20 cellular contexts compared by ENCODE assay signal in genomic region chr9:86602715-86603114, GRCh38.
A peak's percentile ranks its signal among the peaks of the same experiment; 100 is the strongest.
DNase-seq lines count a peak whose midpoint lies in the region; ATAC-seq, FAIRE-seq and TF ChIP-seq lines count a peak whose summit lies in the region.
"Had no signal": no experiment of that assay in that cellular context is flagged by ENCODE, and none has a peak within 500 bp of the region (broad histone marks: within the 10 kb centered on the region; RNA-seq: fewer than 3 reads in every experiment).

No MANE protein-coding gene starts in this region.

- no peak overlapping the region for H3K4me2 ChIP-seq in HepG2 (ENCODE audit: low read depth, low read length)
- no peak overlapping the region for H3K4me2 ChIP-seq in H1 (ENCODE audit: insufficient read depth in 1 of 2, low read depth in 2 of 2, low read length in 2 of 2)
- peak overlapping the region; percentile 72 for H3K4me2 ChIP-seq in neural progenitor cell
- H3K4me2 ChIP-seq: BLaER1 treated with 17β-estradiol and CSF1 and Interleukin-3, amounts not matched to agents 10 nM and 100 nM had no signal

- H3K9ac ChIP-seq in HepG2 (ENCODE audit: insufficient read depth, low read depth, low read length) (no peak overlapping the region), H1 (replicated peaks in 1 of 4; ENCODE audit: extremely low read depth in 1 of 4, low read depth in 3 of 4, low read length in 3 of 4) (no peak overlapping the region), neural progenitor cell (no peak overlapping the region)
- H3K9ac ChIP-seq: BLaER1 treated with 17β-estradiol and CSF1 and Interleukin-3, amounts not matched to agents 10 nM and 100 nM had no signal

- no peak overlapping the region for H3K56ac ChIP-seq in H1 (replicated peaks; ENCODE audit: insufficient read length, low read depth, low read length)

- H3K18ac ChIP-seq in H1 (ENCODE audit: extremely low read depth, low read length) = no peak overlapping the region

- no peak overlapping the region for H4K91ac ChIP-seq in H1 (replicated peaks; ENCODE audit: insufficient read length, low read length)

- no peaks in the 10 kb centered on the region for H3K79me2 ChIP-seq in HepG2 (ENCODE audit: insufficient read depth, low read length)
- no peaks in the 10 kb centered on the region for H3K79me2 ChIP-seq in H1 (ENCODE audit: control insufficient read depth in 1 of 2, insufficient read depth in 2 of 2, low read length in 2 of 2)
- no peaks in the 10 kb centered on the region for H3K79me2 ChIP-seq in neural progenitor cell (ENCODE audit: low read depth)

- no peak for TF ChIP-seq EP300 in HepG2 (IDR thresholded peaks at IDR 0.05; ENCODE audit: low read depth in 2 of 2, low read length in 2 of 2)
- TF ChIP-seq EP300 in HepG2 (CRISPR knock-in tag; IDR thresholded peaks at IDR 0.05; ENCODE audit: borderline replicate concordance) = no peak
- no peak for TF ChIP-seq EP300 in H1 (IDR thresholded peaks at IDR 0.05; ENCODE audit: borderline replicate concordance in 1 of 2, low read depth in 2 of 2, low read length in 2 of 2)

- no peak overlapping the region for H4K5ac ChIP-seq in H1 (ENCODE audit: insufficient read length, low read depth, low read length)

- H3K79me1 ChIP-seq in H1 (ENCODE audit: low read depth, low read length) = no peaks in the 10 kb centered on the region

- no TSS peak for BruUV-seq in HepG2 (replicated peaks; lab: Mats Ljungman, UMichigan)

- in situ Hi-C loops in HepG2 (cut with HindIII; ENCODE audit: extremely low pct_ligation_motif_present, low pct_unique_long_range_greater_than_20kb) = no loop called here

- H3K27ac ChIP-seq in HepG2 (ENCODE audit: extremely low read length, insufficient read depth, low read length) (no peak overlapping the region), right lobe of liver (no peak overlapping the region), H1 (ENCODE audit: low read depth, low read length) (no peak overlapping the region), neural progenitor cell (no peak overlapping the region)
- H3K27ac ChIP-seq: 22Rv1; BLaER1 treated with 17β-estradiol and CSF1 and Interleukin-3, amounts not matched to agents 10 nM and 100 nM had no signal

- H3K36me3 Mint-ChIP-seq in neural progenitor cell = no peaks in the 10 kb centered on the region
- H3K36me3 Mint-ChIP-seq: CD8-positive, alpha-beta memory T cell had no signal

- H4K20me1 ChIP-seq in HepG2 (ENCODE audit: insufficient read depth, low read length) (no peaks in the 10 kb centered on the region), H1 (replicated peaks in 1 of 2; ENCODE audit: control insufficient read depth in 1 of 2, insufficient read depth in 2 of 2, low read length in 2 of 2) (no peaks in the 10 kb centered on the region), neural progenitor cell (ENCODE audit: low read depth) (no peaks in the 10 kb centered on the region)
- H4K20me1 ChIP-seq: BLaER1 treated with 17β-estradiol and CSF1 and Interleukin-3, amounts not matched to agents 10 nM and 100 nM had no signal

- ATAC-seq in HepG2 = no peak
- no peak for ATAC-seq in right lobe of liver
- no peak for ATAC-seq in HG02610 (IDR thresholded peaks at IDR 0.05; ENCODE audit: unreplicated experiment)
- no peak for ATAC-seq in HG02870 (IDR thresholded peaks at IDR 0.05; ENCODE audit: unreplicated experiment)

- H2BK120ac ChIP-seq in H1 (replicated peaks; ENCODE audit: low read depth, low read length) = no peak overlapping the region

- no peak overlapping the region for H3K4me3 Mint-ChIP-seq in neural progenitor cell
- H3K4me3 Mint-ChIP-seq: CD8-positive, alpha-beta memory T cell had no signal

- no peak overlapping the region for H4K8ac ChIP-seq in H1 (ENCODE audit: extremely low read depth, insufficient read depth, low read length)

- TF ChIP-seq POLR2A in HepG2 (IDR thresholded peaks at IDR 0.05; ENCODE audit: insufficient read depth in 1 of 2, low read depth in 2 of 2, low read length in 2 of 2) (no peak), right lobe of liver (IDR thresholded peaks at IDR 0.05) (no peak), H1 (IDR thresholded peaks at IDR 0.05; ENCODE audit: control extremely low read depth in 1 of 2, low read depth in 2 of 2, low read length in 2 of 2) (no peak)

- CTCF ChIA-PET in HepG2 (lab: Yijun Ruan, JAX; ENCODE audit: low intra/inter-chr PET ratio, low total read pairs) (no interaction called here), H1 (lab: Charles Lee; ENCODE audit: partially characterized antibody) (interaction anchor here (1.5 to 2.7 kb wide), 3 partner anchors 9 to 25 kb away, joined by 3 to 7 read pairs (median 4); no protein-coding TSS in a partner anchor)

- no peak overlapping the region for H3K4ac ChIP-seq in H1 (replicated peaks; ENCODE audit: insufficient read length, low read depth, low read length)

- H3K36me3 ChIP-seq in HepG2 (replicated peaks in 1 of 2; ENCODE audit: control insufficient read depth in 1 of 2, insufficient read depth in 2 of 2, low read length in 2 of 2) (no peaks in the 10 kb centered on the region), right lobe of liver (no peaks in the 10 kb centered on the region), H1 (ENCODE audit: control insufficient read depth in 2 of 4, insufficient read depth in 4 of 4, low read length in 3 of 4) (no peaks in the 10 kb centered on the region), neural progenitor cell (no peaks in the 10 kb centered on the region)
- H3K36me3 ChIP-seq: BLaER1 treated with 17β-estradiol and CSF1 and Interleukin-3, amounts not matched to agents 10 nM and 100 nM had no signal

- TF ChIP-seq RAD21 in HepG2 (CRISPR knock-in tag; IDR thresholded peaks at IDR 0.05) = no peak
- no peak for TF ChIP-seq RAD21 in H1 (IDR thresholded peaks at IDR 0.05 in 1 of 2, conservative IDR thresholded peaks at IDR 0.05 in 1 of 2; ENCODE audit: low read depth in 2 of 2, low read length in 2 of 2)

- intact Hi-C loops in HepG2 (cut with micrococcal nuclease; ENCODE audit: unreplicated experiment) (no loop called here), right lobe of liver (cut with DNase I) (no loop called here)

- no peaks in the 10 kb centered on the region for H3K27me3 Mint-ChIP-seq in neural progenitor cell (ENCODE audit: insufficient read depth, low read depth)

- H3K23me2 ChIP-seq in H1 (ENCODE audit: low read depth, low read length) = no peaks in the 10 kb centered on the region

- DNase-seq in HepG2 (ENCODE audit: low spot score) (no peak), right lobe of liver (no peak), H1 (ENCODE audit: low read depth in 1 of 2, low spot score in 2 of 2) (no peak), neural progenitor cell (ENCODE audit: low spot score) (no peak), DMS153 treated with DMSO at 0.1 percent for 48 hours (lab: John Stamatoyannopoulos, UW; ENCODE audit: unreplicated experiment) (no peak), mesenteric fat pad (ENCODE audit: low spot score) (no peak)
- DNase-seq: CD8-positive, alpha-beta memory T cell; DND-41; GF-D8; H7; NCI-H1105 treated with DMSO at 0.1 percent for 48 hours; NCI-H187; NCI-H69; SIG-M5 had no signal

- H2AK5ac ChIP-seq in H1 (ENCODE audit: low read depth, low read length) = no peak overlapping the region

- H3K4me1 Mint-ChIP-seq in neural progenitor cell = peaks cover 43% of the 10 kb centered on the region
- H3K4me1 Mint-ChIP-seq: CD8-positive, alpha-beta memory T cell had no signal

- no peak overlapping the region for H2BK20ac ChIP-seq in H1 (ENCODE audit: low read length)

- no peak for TF ChIP-seq CTCF in HepG2 (CRISPR knock-in tag; IDR thresholded peaks at IDR 0.05)
- TF ChIP-seq CTCF in right lobe of liver (IDR thresholded peaks at IDR 0.05) = no peak
- TF ChIP-seq CTCF in H1 (IDR thresholded peaks at IDR 0.05; ENCODE audit: control extremely low read depth in 1 of 3, insufficient read depth in 1 of 3, low read depth in 1 of 3, low read length in 3 of 3) = no peak
- no peak for TF ChIP-seq CTCF in neural progenitor cell (IDR thresholded peaks at IDR 0.05)

- no peaks in the 10 kb centered on the region for H3K9me3 ChIP-seq in HepG2 (ENCODE audit: low read length)
- no peaks in the 10 kb centered on the region for H3K9me3 ChIP-seq in right lobe of liver
- H3K9me3 ChIP-seq in H1 (ENCODE audit: insufficient read depth in 2 of 2, low read depth in 1 of 2, low read length in 1 of 2) = no peaks in the 10 kb centered on the region
- no peaks in the 10 kb centered on the region for H3K9me3 ChIP-seq in neural progenitor cell (ENCODE audit: low read depth)
- H3K9me3 ChIP-seq: BLaER1 treated with 17β-estradiol and CSF1 and Interleukin-3, amounts not matched to agents 10 nM and 100 nM had no signal

- H3K4me1 ChIP-seq in HepG2 (ENCODE audit: insufficient read depth, low read length) (no peaks in the 10 kb centered on the region), right lobe of liver (no peaks in the 10 kb centered on the region), H1 (replicated peaks in 1 of 4; ENCODE audit: control insufficient read depth in 3 of 4, insufficient read depth in 4 of 4, low read length in 3 of 4) (peaks cover 0 to 3% (median 2%) of the 10 kb centered on the region in 4 experiments; a peak in 4 of 7 replicates), neural progenitor cell (peaks cover 69% of the 10 kb centered on the region)

- peaks cover 42% of the 10 kb centered on the region for H3F3A ChIP-seq in neural progenitor cell (ENCODE audit: low read depth)

- H3K23ac ChIP-seq in H1 (ENCODE audit: insufficient read length) = no peak overlapping the region

- no peaks in the 10 kb centered on the region for H3K9me3 Mint-ChIP-seq in neural progenitor cell

- no peak overlapping the region for H3K14ac ChIP-seq in H1 (ENCODE audit: insufficient read length)

- no peak overlapping the region for H2AFZ ChIP-seq in HepG2 (ENCODE audit: low read length)
- no peak overlapping the region for H2AFZ ChIP-seq in H1 (ENCODE audit: low read length)
- H2AFZ ChIP-seq in neural progenitor cell (replicated peaks) = no peak overlapping the region

- H3K4me3 ChIP-seq in HepG2 (replicated peaks in 1 of 3; ENCODE audit: insufficient read depth in 1 of 3, low read depth in 2 of 3, low read length in 3 of 3) (no peak overlapping the region), right lobe of liver (no peak overlapping the region), H1 (ENCODE audit: extremely low read depth in 1 of 4, insufficient read depth in 2 of 4, low read depth in 3 of 4, low read length in 4 of 4) (no peak overlapping the region), neural progenitor cell (no peak overlapping the region)
- H3K4me3 ChIP-seq: BLaER1 treated with 17β-estradiol and CSF1 and Interleukin-3, amounts not matched to agents 10 nM and 100 nM had no signal

- no peak overlapping the region for H2BK12ac ChIP-seq in H1 (ENCODE audit: low read depth, low read length)

- 0 out of 5 replicates have a peak, but pooled peaks cover 0 to 4% of the 10 kb centered on the region in 2 experiments for H3K27me3 ChIP-seq in HepG2 (ENCODE audit: control insufficient read depth in 1 of 2, insufficient read depth in 2 of 2, low read length in 2 of 2)
- H3K27me3 ChIP-seq in right lobe of liver = no peaks in the 10 kb centered on the region
- peaks cover 0 to 3% (median 0%) of the 10 kb centered on the region in 4 experiments; a peak in 1 of 7 replicates for H3K27me3 ChIP-seq in H1 (replicated peaks in 1 of 4; ENCODE audit: control insufficient read depth in 3 of 4, extremely low read depth in 1 of 4, insufficient read depth in 3 of 4, low read length in 3 of 4)
- no peaks in the 10 kb centered on the region for H3K27me3 ChIP-seq in neural progenitor cell
- H3K27me3 ChIP-seq: BLaER1 treated with 17β-estradiol and CSF1 and Interleukin-3, amounts not matched to agents 10 nM and 100 nM had no signal

- H3K27ac Mint-ChIP-seq in neural progenitor cell = peak overlapping the region; percentile 50
- H3K27ac Mint-ChIP-seq: CD8-positive, alpha-beta memory T cell had no signal

- POLR2A ChIA-PET in HepG2 (lab: Yijun Ruan, JAX) (no interaction called here), H1 (lab: Charles Lee; ENCODE audit: partially characterized antibody) (no interaction called here)

- H2BK5ac ChIP-seq in H1 (ENCODE audit: low read depth, low read length) = no peak overlapping the region

- no peak overlapping the region for H2BK15ac ChIP-seq in H1 (ENCODE audit: low read length)

- FAIRE-seq in HepG2 (lab: Jason Lieb, UNC) (no peak), H1 (lab: Jason Lieb, UNC) (no peak)
- FAIRE-seq: GM12892, RCC 7860 had no signal

Comparison
In these comparisons a context has a peak if more than half of its experiments do, and no peak if none do; other contexts are left out.
1. Of the 41 proteins assayed by ChIP-seq in both HepG2 and H1: peak only in HepG2: MAFK; only in H1: none; in both: none; in neither: 40.